In genomic region chr5:145681686-145682085, GRCh38 we compare ENCODE assay signal across 8 cellular contexts.
DNase-seq lines count a peak whose midpoint lies in the region; ATAC-seq and TF ChIP-seq lines count a peak whose summit lies in the region.

No MANE protein-coding gene starts in this region.

- no peak overlapping the region for H3K4me2 ChIP-seq in Karpas-422 (ENCODE audit: low read depth, low read length, poor library complexity, severe bottlenecking)

- H3K9me2 ChIP-seq in Karpas-422 (replicated peaks; ENCODE audit: insufficient read depth, low read length) = no peaks in the 10 kb centered on the region

- H3K9me3 ChIP-seq in HAP-1 (no peaks in the 10 kb centered on the region), Karpas-422 (ENCODE audit: low read length) (no peaks in the 10 kb centered on the region), thoracic aorta (no peaks in the 10 kb centered on the region)

- no peak overlapping the region for H3K4me3 ChIP-seq in HAP-1
- H3K4me3 ChIP-seq in Karpas-422 (ENCODE audit: low read length) = no peak overlapping the region
- no peak overlapping the region for H3K4me3 ChIP-seq in cardiac fibroblast (replicated peaks in 1 of 2; ENCODE audit: low read depth in 2 of 2, low read length in 2 of 2)
- H3K4me3 ChIP-seq in thoracic aorta = no peak overlapping the region

- H3K27ac ChIP-seq in Karpas-422 (ENCODE audit: low read length) = no peak overlapping the region
- no peak overlapping the region for H3K27ac ChIP-seq in thoracic aorta

- no peak overlapping the region for H2AFZ ChIP-seq in Karpas-422 (ENCODE audit: low read length)

- H3K9ac ChIP-seq in Karpas-422 (ENCODE audit: low read length) = no peak overlapping the region

- DNase-seq in stimulated activated CD4-positive, alpha-beta T cell treated with anti-CD3 and anti-CD28 coated beads, Interleukin-15, amount 100 ng/mL, for 24 hours = peak; percentile 44
- no peak for DNase-seq in stimulated activated CD4-positive, alpha-beta T cell treated with anti-CD3 and anti-CD28 coated beads, Interleukin-12 subunit alpha, Interleukin-12 subunit beta, amount 100 ng/mL, for 4 hours
- DNase-seq in HAP-1 (ENCODE audit: low spot score in 2 of 2) = peak; percentile 68 to 76
- DNase-seq in Karpas-422 = peak; percentile 90
- peak; percentile 83 to 85 for DNase-seq in cardiac fibroblast (ENCODE audit: low read depth in 2 of 2)
- peak; percentile 54 for DNase-seq in left lobe of liver (ENCODE audit: low spot score)
- peak; percentile 11 for DNase-seq in thoracic aorta (ENCODE audit: low spot score)

- no peaks in the 10 kb centered on the region for H3K36me3 ChIP-seq in HAP-1 (replicated peaks)
- H3K36me3 ChIP-seq in Karpas-422 (ENCODE audit: insufficient read depth, low read length) = no peaks in the 10 kb centered on the region
- no peaks in the 10 kb centered on the region for H3K36me3 ChIP-seq in thoracic aorta

- H4K20me1 ChIP-seq in Karpas-422 (ENCODE audit: insufficient read depth, low read depth, low read length) = no peaks in the 10 kb centered on the region

- H3K27me3 ChIP-seq in HAP-1 (ENCODE audit: low read depth) = no peaks in the 10 kb centered on the region
- H3K27me3 ChIP-seq in Karpas-422 (ENCODE audit: low read length) = no peaks in the 10 kb centered on the region
- H3K27me3 ChIP-seq in thoracic aorta (replicated peaks; ENCODE audit: insufficient read depth) = no peaks in the 10 kb centered on the region

- H3K79me2 ChIP-seq in Karpas-422 (ENCODE audit: low read length) = no peaks in the 10 kb centered on the region

- TF ChIP-seq CTCF in cardiac fibroblast (IDR thresholded peaks at IDR 0.05; ENCODE audit: low read depth, low read length) = peak; percentile 91
- TF ChIP-seq CTCF in thoracic aorta (IDR thresholded peaks at IDR 0.05) = peak; percentile 50

- ATAC-seq in left lobe of liver (peak; percentile 97), thoracic aorta (ENCODE audit: insufficient number of reproducible peaks, low FRiP score, low read depth) (peak; percentile 55)

- in situ Hi-C loops in HAP-1 (cut with MboI; ENCODE audit: low sequenced_read_pairs) = no loop called here

- no peaks in the 10 kb centered on the region for H3K4me1 ChIP-seq in HAP-1
- H3K4me1 ChIP-seq in Karpas-422 (ENCODE audit: low read length) = no peaks in the 10 kb centered on the region
- H3K4me1 ChIP-seq in thoracic aorta (ENCODE audit: control insufficient read depth in 1 of 2, low read depth in 2 of 2) = peaks cover 0 to 26% of the 10 kb centered on the region in 2 donors

TF ChIP-seq in PFSK-1, 5 proteins besides CTCF, POLR2A, EP300 and RAD21:
- TF ChIP-seq TAF1 (IDR thresholded peaks at IDR 0.05; ENCODE audit: borderline replicate concordance, insufficient read depth, low read length) (0 out of 2 replicates have a peak, but pooled peaks have one; percentile 21), POLR2AphosphoS5 (IDR thresholded peaks at IDR 0.05; ENCODE audit: low read depth, low read length) (no peak)
